In the genomic region with DNA sequence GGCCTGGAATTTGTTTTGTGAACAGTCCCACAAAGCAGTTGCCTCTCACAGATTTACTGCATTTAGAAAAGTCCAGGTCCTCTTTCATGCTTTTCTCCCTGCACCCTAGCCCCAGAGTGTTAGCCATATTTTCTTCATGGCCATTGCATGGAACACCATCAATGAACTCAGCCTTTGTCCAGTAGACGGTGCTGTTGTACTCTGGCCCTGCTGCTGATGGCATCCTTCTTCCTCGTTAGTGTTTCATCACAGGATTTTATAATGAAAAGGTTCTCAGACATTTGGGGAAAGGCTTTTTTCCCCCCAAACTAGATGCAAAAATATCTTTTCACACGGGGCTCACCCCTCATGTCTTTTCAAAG, we compare ENCODE assay signal across 1 cellular context.
TF ChIP-seq lines count a peak whose summit lies in the region.

No MANE protein-coding gene starts in this region.

TF ChIP-seq in GM12878, 131 proteins besides CTCF, POLR2A, EP300 and RAD21:
- TF ChIP-seq CUX1 (IDR thresholded peaks at IDR 0.05; ENCODE audit: insufficient replicate concordance, low read depth, low read length) (no peak), MTA2 (IDR thresholded peaks at IDR 0.05; ENCODE audit: low read depth) (no peak), SMC3 (IDR thresholded peaks at IDR 0.05; ENCODE audit: borderline replicate concordance, low read length) (peak; percentile 69; the same call in 1 of the 2 replicates), SPI1 (IDR thresholded peaks at IDR 0.05; ENCODE audit: borderline replicate concordance, insufficient read depth, low read depth, low read length) (no peak), YY1 (IDR thresholded peaks at IDR 0.05; ENCODE audit: low read depth, low read length) (peak; percentile 86)
